Comparison of ENCODE assay signal across 31 cellular contexts in genomic region chr14:102426796-102427195, GRCh38.
"Had no signal": no experiment of that assay in that cellular context is flagged by ENCODE, and none has a peak within 500 bp of the region (broad histone marks: within the 10 kb centered on the region; RNA-seq: fewer than 3 reads in every experiment).

No MANE protein-coding gene starts in this region.

- H3K27me3 ChIP-seq: brain microvascular endothelial cell, MG63 had no signal

- H3K27ac ChIP-seq: brain microvascular endothelial cell, SK-N-MC had no signal

- ATAC-seq: activated T-cell treated with anti-CD3 and anti-CD28 coated beads, Interleukin-2, amount 50 U/mL, for 4 hours had no signal

- H3K9me3 Mint-ChIP-seq: activated B cell treated with CpG ODN at 0.5 μM for 24 hours; activated CD4-positive, alpha-beta memory T cell treated with anti-CD3 and anti-CD28 coated beads for 36 hours; activated naive CD8-positive, alpha-beta T cell treated with anti-CD3 and anti-CD28 coated beads for 36 hours; activated T-cell treated with anti-CD3 and anti-CD28 coated beads, Interleukin-2, amount 50 U/mL, for 4 hours; activated T-helper 1 cell treated with anti-CD3 and anti-CD28 coated beads, Interleukin-12 subunit alpha, Interleukin-12 subunit beta, Interleukin-2, Interleukin-4 antibody, amounts not matched to agents 30 ng/mL and 10 ng/mL and 1 ng/mL, durations not matched to agents 14 hours and 24 hours and 36 hours; T-helper 1 cell treated with Interleukin-12 subunit alpha and Interleukin-12 subunit beta and Interleukin-4 antibody, amounts not matched to agents 30 μg/mL and 1 μg/mL, for 36 hours; T-helper 2 cell treated with Interferon-gamma antibody and Interleukin-4, amounts not matched to agents 5 μg/mL and 100 μg/mL, for 36 hours had no signal

- H3K4me3 Mint-ChIP-seq: activated B cell treated with CpG ODN at 0.5 μM for 24 hours; activated CD4-positive, alpha-beta memory T cell treated with anti-CD3 and anti-CD28 coated beads for 36 hours; activated naive CD8-positive, alpha-beta T cell treated with anti-CD3 and anti-CD28 coated beads for 36 hours; activated T-cell treated with anti-CD3 and anti-CD28 coated beads, Interleukin-2, amount 50 U/mL, for 4 hours; activated T-helper 1 cell treated with anti-CD3 and anti-CD28 coated beads, Interleukin-12 subunit alpha, Interleukin-12 subunit beta, Interleukin-2, Interleukin-4 antibody, amounts not matched to agents 30 ng/mL and 10 ng/mL and 1 ng/mL, durations not matched to agents 14 hours and 24 hours and 36 hours; T-helper 1 cell treated with Interleukin-12 subunit alpha and Interleukin-12 subunit beta and Interleukin-4 antibody, amounts not matched to agents 30 μg/mL and 1 μg/mL, for 36 hours; T-helper 2 cell treated with Interferon-gamma antibody and Interleukin-4, amounts not matched to agents 5 μg/mL and 100 μg/mL, for 36 hours had no signal

- H3K4me3 ChIP-seq: MG63, SK-N-MC had no signal

- H3K9me3 ChIP-seq: MG63 had no signal

- DNase-seq: activated B cell treated with CpG ODN at 0.5 μM for 24 hours; activated CD4-positive, alpha-beta memory T cell treated with anti-CD3 and anti-CD28 coated beads for 36 hours; activated CD4-positive, alpha-beta T cell treated with anti-CD3 and anti-CD28 coated beads for 4 hours; activated CD4-positive, alpha-beta T cell treated with anti-CD3 and anti-CD28 coated beads, Interleukin-2, amount 50 U/mL, for 1 hour; activated CD4-positive, CD25-positive, alpha-beta regulatory T cell treated with anti-CD3 and anti-CD28 coated beads, Interleukin-2, amount 50 U/mL, for 72 hours; activated CD8-positive, alpha-beta memory T cell treated with anti-CD3 and anti-CD28 coated beads, Interleukin-2, amount 50 U/mL, for 4 hours; activated naive CD4-positive, alpha-beta T cell; activated naive CD4-positive, alpha-beta T cell treated with anti-CD3 and anti-CD28 coated beads, Interleukin-2, amount 50 U/mL, for 16 hours; activated naive CD8-positive, alpha-beta T cell treated with anti-CD3 and anti-CD28 coated beads for 36 hours; activated T-cell treated with anti-CD3 and anti-CD28 coated beads for 4 hours; activated T-cell treated with anti-CD3 and anti-CD28 coated beads, Interleukin-2, amount 50 U/mL, for 4 hours; amniotic stem cell; brain microvascular endothelial cell; Kasumi-1; KG1; MG63; NCI-H1048; NCI-H1105 treated with DMSO at 0.1 percent for 48 hours; NCI-H1436; NCI-H1694; NCI-H1930; NCI-H2081 treated with DMSO at 0.1 percent for 48 hours; NCI-H510A; NCI-H526; NCI-H748 treated with DMSO at 0.1 percent for 48 hours; OCI-M1; Right ventricle myocardium superior had no signal

- H3K4me1 Mint-ChIP-seq: activated B cell treated with CpG ODN at 0.5 μM for 24 hours; activated naive CD8-positive, alpha-beta T cell treated with anti-CD3 and anti-CD28 coated beads for 36 hours had no signal

- H3K27ac Mint-ChIP-seq: activated B cell treated with CpG ODN at 0.5 μM for 24 hours; activated CD4-positive, alpha-beta memory T cell treated with anti-CD3 and anti-CD28 coated beads for 36 hours; activated naive CD8-positive, alpha-beta T cell treated with anti-CD3 and anti-CD28 coated beads for 36 hours; activated T-helper 1 cell treated with anti-CD3 and anti-CD28 coated beads, Interleukin-12 subunit alpha, Interleukin-12 subunit beta, Interleukin-2, Interleukin-4 antibody, amounts not matched to agents 30 ng/mL and 10 ng/mL and 1 ng/mL, durations not matched to agents 14 hours and 24 hours and 36 hours; T-helper 1 cell treated with Interleukin-12 subunit alpha and Interleukin-12 subunit beta and Interleukin-4 antibody, amounts not matched to agents 30 μg/mL and 1 μg/mL, for 36 hours; T-helper 2 cell treated with Interferon-gamma antibody and Interleukin-4, amounts not matched to agents 5 μg/mL and 100 μg/mL, for 36 hours had no signal

- H3K36me3 ChIP-seq: MG63 had no signal

- H3K36me3 Mint-ChIP-seq: activated naive CD8-positive, alpha-beta T cell treated with anti-CD3 and anti-CD28 coated beads for 36 hours had no signal

- H3K27me3 Mint-ChIP-seq: activated B cell treated with CpG ODN at 0.5 μM for 24 hours; activated CD4-positive, alpha-beta memory T cell treated with anti-CD3 and anti-CD28 coated beads for 36 hours; activated naive CD8-positive, alpha-beta T cell treated with anti-CD3 and anti-CD28 coated beads for 36 hours had no signal
